Comparison of ENCODE assay signal across 8 cellular contexts in the genomic region with DNA sequence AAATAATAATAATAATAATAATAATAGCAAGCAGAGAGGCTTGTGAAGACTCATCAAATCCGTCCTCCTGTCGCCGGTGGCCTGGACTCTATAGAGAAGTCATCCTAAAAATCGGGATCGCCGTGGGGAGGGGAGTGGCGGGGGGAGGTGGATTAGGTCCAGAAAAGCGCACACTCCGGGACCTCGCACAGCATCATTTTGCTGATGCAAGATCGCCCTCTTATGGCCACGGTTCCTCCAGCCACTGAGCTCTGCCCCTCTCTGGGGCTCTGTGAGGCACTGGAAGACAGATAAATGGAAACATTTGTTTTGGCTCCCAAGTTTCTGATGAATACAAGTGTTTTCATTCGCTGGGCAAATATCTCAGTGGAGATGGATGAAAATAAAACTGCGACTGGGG.
DNase-seq lines count a peak whose midpoint lies in the region; ATAC-seq, FAIRE-seq and TF ChIP-seq lines count a peak whose summit lies in the region.

No MANE protein-coding gene starts in this region.

- H3K9me3 ChIP-seq in DND-41 (ENCODE audit: insufficient read depth, low read length, severe bottlenecking) (no peaks in the 10 kb centered on the region), esophagus muscularis mucosa (no peaks in the 10 kb centered on the region), neural progenitor cell (ENCODE audit: low read depth) (no peaks in the 10 kb centered on the region)

- H3K36me3 ChIP-seq in DND-41 (ENCODE audit: insufficient read depth, low read length): no peaks in the 10 kb centered on the region
- H3K36me3 ChIP-seq in esophagus muscularis mucosa: no peaks in the 10 kb centered on the region
- no peaks in the 10 kb centered on the region for H3K36me3 ChIP-seq in neural progenitor cell

- 4% methylated on average over 14 of the region's 14 CpGs for WGBS in esophagus muscularis mucosa

- H2AFZ ChIP-seq in DND-41 (ENCODE audit: low read depth, low read length) (no peak overlapping the region), neural progenitor cell (replicated peaks) (no peak overlapping the region)

- H3K79me2 ChIP-seq in DND-41 (ENCODE audit: insufficient read depth, low read length): no peaks in the 10 kb centered on the region
- no peaks in the 10 kb centered on the region for H3K79me2 ChIP-seq in neural progenitor cell (ENCODE audit: low read depth)

- H3K36me3 Mint-ChIP-seq in neural progenitor cell: no peaks in the 10 kb centered on the region

- DNase-seq in DND-41: peak; percentile 23
- peak; percentile 38 for DNase-seq in HTR-8/SVneo (ENCODE audit: insufficient read length, low spot score)
- peak; percentile 66 for DNase-seq in SK-MEL-5 (ENCODE audit: low read depth, low spot score)
- no peak for DNase-seq in esophagus muscularis mucosa (ENCODE audit: extremely low spot score)
- DNase-seq in neural progenitor cell (ENCODE audit: low spot score): peak; percentile 85
- no peak for DNase-seq in NCI-H446 treated with DMSO at 0.1 percent for 48 hours (lab: John Stamatoyannopoulos, UW)

- no peaks in the 10 kb centered on the region for H4K20me1 ChIP-seq in DND-41 (ENCODE audit: insufficient read depth, low read length)
- H4K20me1 ChIP-seq in neural progenitor cell (ENCODE audit: low read depth): no peaks in the 10 kb centered on the region

- TF ChIP-seq EP300 in esophagus muscularis mucosa (IDR thresholded peaks at IDR 0.05): no peak

- TF ChIP-seq POLR2A in esophagus muscularis mucosa (IDR thresholded peaks at IDR 0.05; ENCODE audit: low read depth): no peak

- peak; percentile 57 for TF ChIP-seq CTCF in DND-41 (IDR thresholded peaks at IDR 0.05; ENCODE audit: borderline replicate concordance, extremely low read depth, low read length, poor library complexity, severe bottlenecking)
- peak; percentile 31 to 49 (median 36) for TF ChIP-seq CTCF in esophagus muscularis mucosa (IDR thresholded peaks at IDR 0.05)
- TF ChIP-seq CTCF in neural progenitor cell (IDR thresholded peaks at IDR 0.05): peak; percentile 74

- no peak overlapping the region for H3K4me3 Mint-ChIP-seq in neural progenitor cell

- H3K4me2 ChIP-seq in DND-41 (ENCODE audit: insufficient read depth, low read length): no peak overlapping the region
- peak overlapping the region; percentile 49 for H3K4me2 ChIP-seq in neural progenitor cell

- no peak overlapping the region for H3K9ac ChIP-seq in DND-41 (ENCODE audit: low read depth, low read length)
- H3K9ac ChIP-seq in neural progenitor cell: no peak overlapping the region

- no peak overlapping the region for H3K4me3 ChIP-seq in DND-41 (ENCODE audit: low read depth in 1 of 2, low read length in 2 of 2)
- no peak overlapping the region for H3K4me3 ChIP-seq in esophagus muscularis mucosa
- peak overlapping the region; percentile 5 for H3K4me3 ChIP-seq in neural progenitor cell

- H3F3A ChIP-seq in neural progenitor cell (ENCODE audit: low read depth): no peaks in the 10 kb centered on the region

- H3K9me3 Mint-ChIP-seq in neural progenitor cell: no peaks in the 10 kb centered on the region

- in situ Hi-C loops in SK-MEL-5 (cut with HindIII; ENCODE audit: low pct_unique_long_range_greater_than_20kb, low sequenced_read_pairs): no loop called here

- H3K27me3 Mint-ChIP-seq in neural progenitor cell (ENCODE audit: insufficient read depth, low read depth): peaks cover 12% of the 10 kb centered on the region

- H3K27ac ChIP-seq in DND-41 (ENCODE audit: low read length) (no peak overlapping the region), esophagus muscularis mucosa (replicated peaks in 1 of 4) (no peak overlapping the region), neural progenitor cell (no peak overlapping the region)

- intact Hi-C loops in esophagus muscularis mucosa (cut with DNase I): loop anchor here (2.0 kb wide), 1 partner anchor 875 kb away; a partner anchor contains a TSS

- peaks cover 4% of the 10 kb centered on the region for H3K4me1 Mint-ChIP-seq in neural progenitor cell

- H3K27me3 ChIP-seq in DND-41 (ENCODE audit: insufficient read depth, low read length, poor library complexity) (peaks cover 8% of the 10 kb centered on the region), esophagus muscularis mucosa (peaks cover 0 to 83% (median 0%) of the 10 kb centered on the region in 4 donors), neural progenitor cell (peaks cover 8% of the 10 kb centered on the region)

- no peak overlapping the region for H3K27ac Mint-ChIP-seq in neural progenitor cell

- no peaks in the 10 kb centered on the region for H3K4me1 ChIP-seq in DND-41 (ENCODE audit: insufficient read depth, low read length)
- peaks cover 0 to 5% (median 0%) of the 10 kb centered on the region in 4 donors for H3K4me1 ChIP-seq in esophagus muscularis mucosa
- peaks cover 8% of the 10 kb centered on the region for H3K4me1 ChIP-seq in neural progenitor cell

- FAIRE-seq in HTR-8/SVneo (lab: Jason Lieb, UNC): no peak

- ATAC-seq in DND-41 (ENCODE audit: insufficient read depth, low read depth) (no peak), HG02840 (IDR thresholded peaks at IDR 0.05; ENCODE audit: low FRiP score, unreplicated experiment) (no peak), HG03457 (IDR thresholded peaks at IDR 0.05; ENCODE audit: unreplicated experiment) (no peak)

Comparison
In these comparisons a context has a peak if more than half of its experiments do, and no peak if none do; other contexts are left out.
1. DNase-seq: peak in DND-41 (single experiment), HTR-8/SVneo (single experiment), SK-MEL-5 (single experiment) and neural progenitor cell (single experiment); none in esophagus muscularis mucosa (single experiment) and NCI-H446 treated with DMSO at 0.1 percent for 48 hours (single experiment).
2. Peak in every context shown above with its lines, with median percentiles within 50 percentile points of each other: CTCF ChIP-seq.